Comparison of ENCODE assay signal across 19 cellular contexts in genomic region chr10:8238989-8239388, GRCh38.
DNase-seq lines count a peak whose midpoint lies in the region; ATAC-seq and TF ChIP-seq lines count a peak whose summit lies in the region.
"Had no signal": no experiment of that assay in that cellular context is flagged by ENCODE, and none has a peak within 500 bp of the region (broad histone marks: within the 10 kb centered on the region; RNA-seq: fewer than 3 reads in every experiment).

No MANE protein-coding gene starts in this region.

- H3K9me3 Mint-ChIP-seq in activated CD4-positive, alpha-beta T cell treated with anti-CD3 and anti-CD28 coated beads for 36 hours (ENCODE audit: low read depth), result no peaks in the 10 kb centered on the region
- peaks cover 7% of the 10 kb centered on the region for H3K9me3 Mint-ChIP-seq in activated CD4-positive, alpha-beta memory T cell treated with anti-CD3 and anti-CD28 coated beads, Interleukin-2, amount 10 ng/mL, durations not matched to agents 7 days and 5 days
- H3K9me3 Mint-ChIP-seq in central memory CD8-positive, alpha-beta T cell, result no peaks in the 10 kb centered on the region
- H3K9me3 Mint-ChIP-seq: naive B cell had no signal

- no peak overlapping the region for H3K4me2 ChIP-seq in DND-41 (ENCODE audit: insufficient read depth, low read length)

- intact Hi-C loops in activated CD4-positive, alpha-beta T cell treated with anti-CD3 and anti-CD28 coated beads for 36 hours (cut with DNase I, micrococcal nuclease), result loop anchor here (2.0 to 5.0 kb wide), 2 partner anchors 102 to 163 kb away; no protein-coding TSS in a partner anchor
- intact Hi-C loops in posterior cingulate gyrus (cut with DNase I), result no loop called here

- no peak for TF ChIP-seq CTCF in DND-41 (IDR thresholded peaks at IDR 0.05; ENCODE audit: borderline replicate concordance, extremely low read depth, low read length, poor library complexity, severe bottlenecking)

- CTCF ChIA-PET in activated CD4-positive, alpha-beta T cell treated with anti-CD3 and anti-CD28 coated beads for 36 hours (lab: Charles Lee), result interaction anchor here (1.1 kb wide), 1 partner anchor 92 kb away, joined by 3 read pairs; no protein-coding TSS in a partner anchor
- CTCF ChIA-PET in activated CD4-positive, alpha-beta memory T cell treated with anti-CD3 and anti-CD28 coated beads, Interleukin-2, amount 10 ng/mL, durations not matched to agents 7 days and 5 days (lab: Charles Lee), result interaction anchor here (1.5 kb wide), 1 partner anchor 234 kb away, joined by 3 read pairs; no protein-coding TSS in a partner anchor

- no peaks in the 10 kb centered on the region for H3K79me2 ChIP-seq in DND-41 (ENCODE audit: insufficient read depth, low read length)

- ATAC-seq in activated CD4-positive, alpha-beta T cell treated with anti-CD3 and anti-CD28 coated beads for 36 hours, result peak; percentile 54
- peak; percentile 51; the same call in 2 of the 3 replicates for ATAC-seq in DND-41 (ENCODE audit: insufficient read depth, low read depth)
- ATAC-seq in central memory CD8-positive, alpha-beta T cell (replicated peaks; ENCODE audit: extremely low read depth, poor library complexity, severe bottlenecking), result peak; percentile 54

- H3K4me1 ChIP-seq in DND-41 (ENCODE audit: insufficient read depth, low read length), result peaks cover 32% of the 10 kb centered on the region
- H3K4me1 ChIP-seq: ascending aorta, thyroid gland had no signal

- no peak overlapping the region for H3K4me3 ChIP-seq in DND-41 (ENCODE audit: low read depth in 1 of 2, low read length in 2 of 2)
- H3K4me3 ChIP-seq: ascending aorta, thyroid gland had no signal

- H3K36me3 Mint-ChIP-seq in activated CD4-positive, alpha-beta T cell treated with anti-CD3 and anti-CD28 coated beads for 36 hours (ENCODE audit: low read depth), result no peaks in the 10 kb centered on the region
- H3K36me3 Mint-ChIP-seq in activated CD4-positive, alpha-beta memory T cell treated with anti-CD3 and anti-CD28 coated beads, Interleukin-2, amount 10 ng/mL, durations not matched to agents 7 days and 5 days (ENCODE audit: low read depth), result peaks cover 30% of the 10 kb centered on the region
- peaks cover 3% of the 10 kb centered on the region for H3K36me3 Mint-ChIP-seq in central memory CD8-positive, alpha-beta T cell (ENCODE audit: insufficient read depth)
- H3K36me3 Mint-ChIP-seq: IgD-negative memory B cell, naive B cell had no signal

- H3K9me3 ChIP-seq in DND-41 (ENCODE audit: insufficient read depth, low read length, severe bottlenecking), result no peaks in the 10 kb centered on the region
- H3K9me3 ChIP-seq: ascending aorta, thyroid gland had no signal

- H4K20me1 ChIP-seq in DND-41 (ENCODE audit: insufficient read depth, low read length), result no peaks in the 10 kb centered on the region

- H3K27ac ChIP-seq in DND-41 (ENCODE audit: low read length), result peak overlapping the region; percentile 24
- H3K27ac ChIP-seq: 22Rv1, ascending aorta, HL-60, RWPE1, thyroid gland had no signal

- DNase-seq in activated CD4-positive, alpha-beta T cell treated with anti-CD3 and anti-CD28 coated beads for 36 hours, result peak; percentile 58
- no peak for DNase-seq in activated CD4-positive, alpha-beta T cell treated with anti-CD3 and anti-CD28 coated beads, Interleukin-2, amount 50 U/mL, for 4 hours
- DNase-seq in DND-41 (no peak), kidney tubule cell (ENCODE audit: low spot score) (no peak), posterior cingulate gyrus (no peak), C1 segment of cervical spinal cord (lab: John Stamatoyannopoulos, UW) (no peak)
- peak; percentile 63 for DNase-seq in activated CD4-positive, alpha-beta memory T cell treated with anti-CD3 and anti-CD28 coated beads, Interleukin-2, amount 10 ng/mL, durations not matched to agents 7 days and 5 days
- no peak for DNase-seq in central memory CD8-positive, alpha-beta T cell (ENCODE audit: low spot score in 2 of 2)
- DNase-seq: GF-D8, mammary epithelial cell, naive B cell, NCI-H2029, thyroid gland had no signal

- peaks cover 51% of the 10 kb centered on the region for H3K4me1 Mint-ChIP-seq in activated CD4-positive, alpha-beta T cell treated with anti-CD3 and anti-CD28 coated beads for 36 hours
- peaks cover 68% of the 10 kb centered on the region for H3K4me1 Mint-ChIP-seq in activated CD4-positive, alpha-beta memory T cell treated with anti-CD3 and anti-CD28 coated beads, Interleukin-2, amount 10 ng/mL, durations not matched to agents 7 days and 5 days
- peaks cover 41% of the 10 kb centered on the region for H3K4me1 Mint-ChIP-seq in central memory CD8-positive, alpha-beta T cell
- H3K4me1 Mint-ChIP-seq: B cell, IgD-negative memory B cell had no signal

- POLR2A ChIA-PET in activated CD4-positive, alpha-beta T cell treated with anti-CD3 and anti-CD28 coated beads for 36 hours (lab: Charles Lee), result interaction anchor here (0.5 to 0.6 kb wide), 2 partner anchors 11 to 164 kb away, joined by 3 to 4 read pairs; no protein-coding TSS in a partner anchor
- POLR2A ChIA-PET in activated CD4-positive, alpha-beta memory T cell treated with anti-CD3 and anti-CD28 coated beads, Interleukin-2, amount 10 ng/mL, durations not matched to agents 7 days and 5 days (lab: Charles Lee), result interaction anchor here (0.9 to 2.5 kb wide), 10 partner anchors 9 to 182 kb away, joined by 3 to 18 read pairs (median 6); no protein-coding TSS in a partner anchor

- H3K36me3 ChIP-seq in DND-41 (ENCODE audit: insufficient read depth, low read length), result no peaks in the 10 kb centered on the region
- H3K36me3 ChIP-seq: ascending aorta, thyroid gland had no signal

- H2AFZ ChIP-seq in DND-41 (ENCODE audit: low read depth, low read length), result no peak overlapping the region

- H3K27me3 ChIP-seq in DND-41 (ENCODE audit: insufficient read depth, low read length, poor library complexity), result no peaks in the 10 kb centered on the region
- H3K27me3 ChIP-seq: ascending aorta, thyroid gland had no signal

- H3K9ac ChIP-seq in DND-41 (ENCODE audit: low read depth, low read length), result no peak overlapping the region

- H3K27me3 Mint-ChIP-seq in activated CD4-positive, alpha-beta T cell treated with anti-CD3 and anti-CD28 coated beads for 36 hours, result no peaks in the 10 kb centered on the region
- no peaks in the 10 kb centered on the region for H3K27me3 Mint-ChIP-seq in activated CD4-positive, alpha-beta memory T cell treated with anti-CD3 and anti-CD28 coated beads, Interleukin-2, amount 10 ng/mL, durations not matched to agents 7 days and 5 days
- H3K27me3 Mint-ChIP-seq in central memory CD8-positive, alpha-beta T cell, result no peaks in the 10 kb centered on the region
- H3K27me3 Mint-ChIP-seq: IgD-negative memory B cell had no signal

- H3K4me3 Mint-ChIP-seq in activated CD4-positive, alpha-beta T cell treated with anti-CD3 and anti-CD28 coated beads for 36 hours, result no peak overlapping the region
- H3K4me3 Mint-ChIP-seq in activated CD4-positive, alpha-beta memory T cell treated with anti-CD3 and anti-CD28 coated beads, Interleukin-2, amount 10 ng/mL, durations not matched to agents 7 days and 5 days, result peak overlapping the region; percentile 6
- peak overlapping the region; percentile 66 for H3K4me3 Mint-ChIP-seq in central memory CD8-positive, alpha-beta T cell
- H3K4me3 Mint-ChIP-seq: B cell, IgD-negative memory B cell, naive B cell had no signal

- peak overlapping the region; percentile 1 for H3K27ac Mint-ChIP-seq in activated CD4-positive, alpha-beta T cell treated with anti-CD3 and anti-CD28 coated beads for 36 hours
- peak overlapping the region; percentile 77 for H3K27ac Mint-ChIP-seq in activated CD4-positive, alpha-beta memory T cell treated with anti-CD3 and anti-CD28 coated beads, Interleukin-2, amount 10 ng/mL, durations not matched to agents 7 days and 5 days
- peak overlapping the region; percentile 22 for H3K27ac Mint-ChIP-seq in central memory CD8-positive, alpha-beta T cell (ENCODE audit: low read depth)
- H3K27ac Mint-ChIP-seq: B cell, IgD-negative memory B cell, naive B cell had no signal

Comparison
In these comparisons a context has a peak if more than half of its experiments do, and no peak if none do; other contexts are left out.
1. DNase-seq: peak in activated CD4-positive, alpha-beta T cell treated with anti-CD3 and anti-CD28 coated beads for 36 hours (single experiment) and activated CD4-positive, alpha-beta memory T cell treated with anti-CD3 and anti-CD28 coated beads, Interleukin-2, amount 10 ng/mL, durations not matched to agents 7 days and 5 days (single experiment); none in activated CD4-positive, alpha-beta T cell treated with anti-CD3 and anti-CD28 coated beads, Interleukin-2, amount 50 U/mL, for 4 hours (0 of 2), DND-41 (single experiment), central memory CD8-positive, alpha-beta T cell (0 of 2), kidney tubule cell (single experiment), posterior cingulate gyrus (0 of 10) and C1 segment of cervical spinal cord (0 of 14).
2. H3K27ac Mint-ChIP-seq: peak in every context shown above with its lines; median percentile 77 in activated CD4-positive, alpha-beta memory T cell treated with anti-CD3 and anti-CD28 coated beads, Interleukin-2, amount 10 ng/mL, durations not matched to agents 7 days and 5 days; 22 in central memory CD8-positive, alpha-beta T cell; 1 in activated CD4-positive, alpha-beta T cell treated with anti-CD3 and anti-CD28 coated beads for 36 hours.
3. Peak in every context shown above with its lines, with median percentiles within 50 percentile points of each other: ATAC-seq.